Comparison of ENCODE assay signal across 1 cellular context in the genomic region with DNA sequence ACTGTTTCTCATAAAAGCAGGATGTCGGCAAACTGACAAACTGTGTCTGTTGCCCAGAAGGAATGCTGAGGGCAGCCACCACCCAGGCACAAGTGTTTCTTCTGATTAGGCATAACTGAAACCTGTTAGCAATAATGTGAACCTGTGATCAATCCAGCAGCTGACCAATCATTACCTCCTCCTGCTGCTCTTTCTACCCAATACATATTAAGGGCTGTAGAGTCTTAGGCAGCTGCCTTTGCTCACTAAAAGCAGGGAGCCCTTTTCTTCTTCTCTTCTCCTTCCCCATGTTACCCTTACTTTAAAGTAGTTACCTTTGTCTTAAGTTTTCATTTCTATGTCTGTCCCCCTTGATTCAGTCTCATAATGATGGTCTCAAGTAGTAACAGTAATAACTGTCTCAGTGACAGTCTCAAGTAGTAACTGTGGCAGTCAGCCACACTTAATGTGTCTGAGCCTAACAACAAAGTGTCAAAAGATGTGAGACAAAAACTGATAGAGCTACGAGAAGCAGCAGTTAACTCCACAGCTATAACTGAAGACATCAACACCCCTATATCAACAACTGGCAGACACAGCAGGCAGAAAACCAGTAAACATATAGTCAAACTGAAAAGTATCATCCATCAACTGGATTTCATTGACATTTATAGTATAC.
TF ChIP-seq lines count a peak whose summit lies in the region.

No MANE protein-coding gene starts in this region.

TF ChIP-seq in K562, 482 proteins besides CTCF, POLR2A, EP300 and RAD21 (continued from another document and continues in another):
- TF ChIP-seq CREB1 (IDR thresholded peaks at IDR 0.05) (no peak), CREB1 (CRISPR knock-in tag; IDR thresholded peaks at IDR 0.05) (no peak), ETV1 (tag; conservative IDR thresholded peaks at IDR 0.05; ENCODE audit: low read depth) (peak; percentile 15; the same call in 1 of the 2 replicates), JUND (IDR thresholded peaks at IDR 0.05; ENCODE audit: borderline replicate concordance, low read depth, low read length) (peak; percentile 22; the same call in 1 of the 2 replicates), JUND (tag; IDR thresholded peaks at IDR 0.05; ENCODE audit: borderline replicate concordance, low read depth, low read length) (no peak; the same call in 2 of the 3 replicates), SOX6 (IDR thresholded peaks at IDR 0.05) (no peak), MXI1 (IDR thresholded peaks at IDR 0.05; ENCODE audit: low read depth, low read length) (no peak), ZNF217 (CRISPR knock-in tag; IDR thresholded peaks at IDR 0.05) (no peak), HNRNPLL (IDR thresholded peaks at IDR 0.05; ENCODE audit: low read depth, low read length, poor library complexity, severe bottlenecking) (no peak), RCOR1 (IDR thresholded peaks at IDR 0.05; ENCODE audit: borderline replicate concordance in 1 of 2, low read depth in 2 of 2, low read length in 2 of 2) (0 out of 4 replicates have a peak, but pooled peaks of 1 of the 2 experiments have one; percentile 9), PRMT5 (CRISPR knock-in tag; IDR thresholded peaks at IDR 0.05) (no peak), ZKSCAN3 (CRISPR knock-in tag; IDR thresholded peaks at IDR 0.05) (no peak), ZC3H4 (CRISPR knock-in tag; IDR thresholded peaks at IDR 0.05; ENCODE audit: borderline replicate concordance) (no peak), CBFB (CRISPR knock-in tag; IDR thresholded peaks at IDR 0.05) (no peak), KDM2B (CRISPR knock-in tag; IDR thresholded peaks at IDR 0.05) (no peak), ZNF707 (CRISPR knock-in tag; conservative IDR thresholded peaks at IDR 0.05) (no peak), RBFOX2 (IDR thresholded peaks at IDR 0.05; ENCODE audit: low read depth, low read length) (no peak), OTX1 (CRISPR knock-in tag; IDR thresholded peaks at IDR 0.05) (no peak), CEBPB (tag; IDR thresholded peaks at IDR 0.05) (no peak), ZBTB7A (IDR thresholded peaks at IDR 0.05; ENCODE audit: borderline replicate concordance, control insufficient read depth, low read depth, low read length) (no peak), RUNX1 (IDR thresholded peaks at IDR 0.05; ENCODE audit: low read depth) (no peak), POLR2G (IDR thresholded peaks at IDR 0.05; ENCODE audit: low read depth, low read length) (no peak), FOXA3 (CRISPR knock-in tag; conservative IDR thresholded peaks at IDR 0.05 in 1 of 2, IDR thresholded peaks at IDR 0.05 in 1 of 2) (no peak), NCOA2 (IDR thresholded peaks at IDR 0.05; ENCODE audit: partially characterized antibody in 2 of 2) (no peak), ADNP (tag; IDR thresholded peaks at IDR 0.05) (no peak), GABPB2 (CRISPR knock-in tag; conservative IDR thresholded peaks at IDR 0.05) (no peak), ZNF511 (CRISPR knock-in tag; IDR thresholded peaks at IDR 0.05) (no peak), ERF (CRISPR knock-in tag; IDR thresholded peaks at IDR 0.05) (0 out of 2 replicates have a peak, but pooled peaks have one; percentile 26), PPARD (CRISPR knock-in tag; IDR thresholded peaks at IDR 0.05) (no peak), MBD2 (IDR thresholded peaks at IDR 0.05; ENCODE audit: borderline replicate concordance, low read depth) (no peak), MEIS2 (IDR thresholded peaks at IDR 0.05; ENCODE audit: partially characterized antibody) (peak; percentile 89), ZFP30 (CRISPR knock-in tag; IDR thresholded peaks at IDR 0.05; ENCODE audit: borderline replicate concordance) (no peak), RFX1 (IDR thresholded peaks at IDR 0.05) (no peak), MAZ (CRISPR knock-in tag; conservative IDR thresholded peaks at IDR 0.05 in 1 of 2, IDR thresholded peaks at IDR 0.05 in 1 of 2) (0 out of 4 replicates have a peak, but pooled peaks of 1 of the 2 experiments have one; percentile 21), HEY1 (CRISPR knock-in tag; IDR thresholded peaks at IDR 0.05; ENCODE audit: borderline replicate concordance) (no peak), ZNF140 (CRISPR knock-in tag; IDR thresholded peaks at IDR 0.05) (0 out of 2 replicates have a peak, but pooled peaks have one; percentile 11), IRF1 (CRISPR knock-in tag; IDR thresholded peaks at IDR 0.05; ENCODE audit: borderline replicate concordance) (no peak), RNF2 (IDR thresholded peaks at IDR 0.05) (no peak), MTA3 (IDR thresholded peaks at IDR 0.05; ENCODE audit: borderline replicate concordance) (no peak), FOXJ3 (CRISPR knock-in tag; IDR thresholded peaks at IDR 0.05) (no peak), SMAD4 (CRISPR knock-in tag; conservative IDR thresholded peaks at IDR 0.05) (peak; percentile 64; the same call in 1 of the 2 replicates), TBL1XR1 (IDR thresholded peaks at IDR 0.05; ENCODE audit: low read length in 2 of 2) (0 out of 4 replicates have a peak, but pooled peaks of 1 of the 2 experiments have one; percentile 38), PHF8 (IDR thresholded peaks at IDR 0.05; ENCODE audit: borderline replicate concordance, low read length) (no peak), ZNF79 (CRISPR knock-in tag; IDR thresholded peaks at IDR 0.05; ENCODE audit: low read depth) (no peak), PURB (CRISPR knock-in tag; IDR thresholded peaks at IDR 0.05; ENCODE audit: low read depth) (no peak), CXXC5 (CRISPR knock-in tag; IDR thresholded peaks at IDR 0.05) (peak; percentile 53), NCOR1 (IDR thresholded peaks at IDR 0.05) (peak; percentile 56), SP2 (IDR thresholded peaks at IDR 0.05; ENCODE audit: extremely low read depth, low read depth, low read length, poor library complexity, severe bottlenecking) (no peak)
- TF ChIP-seq, protein P1, sequence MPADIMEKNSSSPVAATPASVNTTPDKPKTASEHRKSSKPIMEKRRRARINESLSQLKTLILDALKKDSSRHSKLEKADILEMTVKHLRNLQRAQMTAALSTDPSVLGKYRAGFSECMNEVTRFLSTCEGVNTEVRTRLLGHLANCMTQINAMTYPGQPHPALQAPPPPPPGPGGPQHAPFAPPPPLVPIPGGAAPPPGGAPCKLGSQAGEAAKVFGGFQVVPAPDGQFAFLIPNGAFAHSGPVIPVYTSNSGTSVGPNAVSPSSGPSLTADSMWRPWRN (IDR thresholded peaks at IDR 0.05; ENCODE audit: low read depth): no peak
- TF ChIP-seq, protein P2, sequence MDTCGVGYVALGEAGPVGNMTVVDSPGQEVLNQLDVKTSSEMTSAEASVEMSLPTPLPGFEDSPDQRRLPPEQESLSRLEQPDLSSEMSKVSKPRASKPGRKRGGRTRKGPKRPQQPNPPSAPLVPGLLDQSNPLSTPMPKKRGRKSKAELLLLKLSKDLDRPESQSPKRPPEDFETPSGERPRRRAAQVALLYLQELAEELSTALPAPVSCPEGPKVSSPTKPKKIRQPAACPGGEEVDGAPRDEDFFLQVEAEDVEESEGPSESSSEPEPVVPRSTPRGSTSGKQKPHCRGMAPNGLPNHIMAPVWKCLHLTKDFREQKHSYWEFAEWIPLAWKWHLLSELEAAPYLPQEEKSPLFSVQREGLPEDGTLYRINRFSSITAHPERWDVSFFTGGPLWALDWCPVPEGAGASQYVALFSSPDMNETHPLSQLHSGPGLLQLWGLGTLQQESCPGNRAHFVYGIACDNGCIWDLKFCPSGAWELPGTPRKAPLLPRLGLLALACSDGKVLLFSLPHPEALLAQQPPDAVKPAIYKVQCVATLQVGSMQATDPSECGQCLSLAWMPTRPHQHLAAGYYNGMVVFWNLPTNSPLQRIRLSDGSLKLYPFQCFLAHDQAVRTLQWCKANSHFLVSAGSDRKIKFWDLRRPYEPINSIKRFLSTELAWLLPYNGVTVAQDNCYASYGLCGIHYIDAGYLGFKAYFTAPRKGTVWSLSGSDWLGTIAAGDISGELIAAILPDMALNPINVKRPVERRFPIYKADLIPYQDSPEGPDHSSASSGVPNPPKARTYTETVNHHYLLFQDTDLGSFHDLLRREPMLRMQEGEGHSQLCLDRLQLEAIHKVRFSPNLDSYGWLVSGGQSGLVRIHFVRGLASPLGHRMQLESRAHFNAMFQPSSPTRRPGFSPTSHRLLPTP (IDR thresholded peaks at IDR 0.05; ENCODE audit: borderline replicate concordance, extremely low read depth, insufficient read length): no peak
- TF ChIP-seq, protein P3, sequence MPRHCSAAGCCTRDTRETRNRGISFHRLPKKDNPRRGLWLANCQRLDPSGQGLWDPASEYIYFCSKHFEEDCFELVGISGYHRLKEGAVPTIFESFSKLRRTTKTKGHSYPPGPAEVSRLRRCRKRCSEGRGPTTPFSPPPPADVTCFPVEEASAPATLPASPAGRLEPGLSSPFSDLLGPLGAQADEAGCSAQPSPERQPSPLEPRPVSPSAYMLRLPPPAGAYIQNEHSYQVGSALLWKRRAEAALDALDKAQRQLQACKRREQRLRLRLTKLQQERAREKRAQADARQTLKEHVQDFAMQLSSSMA (CRISPR knock-in tag; IDR thresholded peaks at IDR 0.05): no peak
- TF ChIP-seq, protein P4, sequence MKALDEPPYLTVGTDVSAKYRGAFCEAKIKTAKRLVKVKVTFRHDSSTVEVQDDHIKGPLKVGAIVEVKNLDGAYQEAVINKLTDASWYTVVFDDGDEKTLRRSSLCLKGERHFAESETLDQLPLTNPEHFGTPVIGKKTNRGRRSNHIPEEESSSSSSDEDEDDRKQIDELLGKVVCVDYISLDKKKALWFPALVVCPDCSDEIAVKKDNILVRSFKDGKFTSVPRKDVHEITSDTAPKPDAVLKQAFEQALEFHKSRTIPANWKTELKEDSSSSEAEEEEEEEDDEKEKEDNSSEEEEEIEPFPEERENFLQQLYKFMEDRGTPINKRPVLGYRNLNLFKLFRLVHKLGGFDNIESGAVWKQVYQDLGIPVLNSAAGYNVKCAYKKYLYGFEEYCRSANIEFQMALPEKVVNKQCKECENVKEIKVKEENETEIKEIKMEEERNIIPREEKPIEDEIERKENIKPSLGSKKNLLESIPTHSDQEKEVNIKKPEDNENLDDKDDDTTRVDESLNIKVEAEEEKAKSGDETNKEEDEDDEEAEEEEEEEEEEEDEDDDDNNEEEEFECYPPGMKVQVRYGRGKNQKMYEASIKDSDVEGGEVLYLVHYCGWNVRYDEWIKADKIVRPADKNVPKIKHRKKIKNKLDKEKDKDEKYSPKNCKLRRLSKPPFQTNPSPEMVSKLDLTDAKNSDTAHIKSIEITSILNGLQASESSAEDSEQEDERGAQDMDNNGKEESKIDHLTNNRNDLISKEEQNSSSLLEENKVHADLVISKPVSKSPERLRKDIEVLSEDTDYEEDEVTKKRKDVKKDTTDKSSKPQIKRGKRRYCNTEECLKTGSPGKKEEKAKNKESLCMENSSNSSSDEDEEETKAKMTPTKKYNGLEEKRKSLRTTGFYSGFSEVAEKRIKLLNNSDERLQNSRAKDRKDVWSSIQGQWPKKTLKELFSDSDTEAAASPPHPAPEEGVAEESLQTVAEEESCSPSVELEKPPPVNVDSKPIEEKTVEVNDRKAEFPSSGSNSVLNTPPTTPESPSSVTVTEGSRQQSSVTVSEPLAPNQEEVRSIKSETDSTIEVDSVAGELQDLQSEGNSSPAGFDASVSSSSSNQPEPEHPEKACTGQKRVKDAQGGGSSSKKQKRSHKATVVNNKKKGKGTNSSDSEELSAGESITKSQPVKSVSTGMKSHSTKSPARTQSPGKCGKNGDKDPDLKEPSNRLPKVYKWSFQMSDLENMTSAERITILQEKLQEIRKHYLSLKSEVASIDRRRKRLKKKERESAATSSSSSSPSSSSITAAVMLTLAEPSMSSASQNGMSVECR (CRISPR knock-in tag; IDR thresholded peaks at IDR 0.05): no peak
- TF ChIP-seq, protein P5, sequence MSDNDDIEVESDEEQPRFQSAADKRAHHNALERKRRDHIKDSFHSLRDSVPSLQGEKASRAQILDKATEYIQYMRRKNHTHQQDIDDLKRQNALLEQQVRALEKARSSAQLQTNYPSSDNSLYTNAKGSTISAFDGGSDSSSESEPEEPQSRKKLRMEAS (CRISPR knock-in tag; IDR thresholded peaks at IDR 0.05): no peak
- TF ChIP-seq, protein P6, sequence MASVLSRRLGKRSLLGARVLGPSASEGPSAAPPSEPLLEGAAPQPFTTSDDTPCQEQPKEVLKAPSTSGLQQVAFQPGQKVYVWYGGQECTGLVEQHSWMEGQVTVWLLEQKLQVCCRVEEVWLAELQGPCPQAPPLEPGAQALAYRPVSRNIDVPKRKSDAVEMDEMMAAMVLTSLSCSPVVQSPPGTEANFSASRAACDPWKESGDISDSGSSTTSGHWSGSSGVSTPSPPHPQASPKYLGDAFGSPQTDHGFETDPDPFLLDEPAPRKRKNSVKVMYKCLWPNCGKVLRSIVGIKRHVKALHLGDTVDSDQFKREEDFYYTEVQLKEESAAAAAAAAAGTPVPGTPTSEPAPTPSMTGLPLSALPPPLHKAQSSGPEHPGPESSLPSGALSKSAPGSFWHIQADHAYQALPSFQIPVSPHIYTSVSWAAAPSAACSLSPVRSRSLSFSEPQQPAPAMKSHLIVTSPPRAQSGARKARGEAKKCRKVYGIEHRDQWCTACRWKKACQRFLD (CRISPR knock-in tag; IDR thresholded peaks at IDR 0.05): no peak
- TF ChIP-seq, protein P7, sequence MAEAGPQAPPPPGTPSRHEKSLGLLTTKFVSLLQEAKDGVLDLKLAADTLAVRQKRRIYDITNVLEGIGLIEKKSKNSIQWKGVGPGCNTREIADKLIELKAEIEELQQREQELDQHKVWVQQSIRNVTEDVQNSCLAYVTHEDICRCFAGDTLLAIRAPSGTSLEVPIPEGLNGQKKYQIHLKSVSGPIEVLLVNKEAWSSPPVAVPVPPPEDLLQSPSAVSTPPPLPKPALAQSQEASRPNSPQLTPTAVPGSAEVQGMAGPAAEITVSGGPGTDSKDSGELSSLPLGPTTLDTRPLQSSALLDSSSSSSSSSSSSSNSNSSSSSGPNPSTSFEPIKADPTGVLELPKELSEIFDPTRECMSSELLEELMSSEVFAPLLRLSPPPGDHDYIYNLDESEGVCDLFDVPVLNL (CRISPR knock-in tag; IDR thresholded peaks at IDR 0.05; ENCODE audit: low read depth): no peak
